ENCODE assay signal across 8 cellular contexts in the genomic region with DNA sequence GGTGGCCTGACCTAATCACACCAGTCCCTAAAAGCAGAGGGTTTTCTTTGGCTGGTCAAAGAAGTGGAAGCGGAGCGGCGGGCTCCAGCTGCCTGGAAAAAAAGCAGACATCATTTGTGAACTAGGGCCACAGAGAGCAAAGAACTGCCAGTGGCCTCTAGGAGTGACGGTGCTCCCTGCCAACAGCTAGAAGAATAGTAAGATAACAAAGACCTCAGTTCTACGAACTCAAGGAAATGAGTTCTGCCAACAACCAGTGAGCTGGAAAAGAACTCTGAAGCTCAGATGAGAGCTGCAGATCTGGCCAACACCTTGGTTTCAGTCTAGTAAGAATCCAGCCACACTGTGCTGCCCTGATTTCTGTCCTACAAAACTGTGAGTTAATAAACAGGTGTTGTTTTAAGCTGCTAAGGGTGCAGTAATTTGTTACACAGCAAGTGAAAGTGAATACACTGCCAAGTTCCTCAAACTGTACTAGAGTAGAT.
DNase-seq lines count a peak whose midpoint lies in the region; ATAC-seq and FAIRE-seq lines count a peak whose summit lies in the region.

No MANE protein-coding gene starts in this region.

- DNase-seq in activated T-cell treated with anti-CD3 and anti-CD28 coated beads, Interleukin-2, amount 50 U/mL, for 72 hours = no peak
- no peak for DNase-seq in activated T-cell treated with anti-CD3 and anti-CD28 coated beads, Interleukin-2, amount 50 U/mL, for 1 hour
- no peak for DNase-seq in activated naive CD8-positive, alpha-beta T cell treated with anti-CD3 and anti-CD28 coated beads, Interleukin-2, amount 50 U/mL, for 24 hours
- peak; percentile 42 for DNase-seq in mucosa of gallbladder (ENCODE audit: low spot score)
- no peak for DNase-seq in NCI-H2081 (lab: John Stamatoyannopoulos, UW)
- DNase-seq in RCC 7860 (ENCODE audit: low spot score) = no peak
- DNase-seq in activated CD8-positive, alpha-beta memory T cell treated with anti-CD3 and anti-CD28 coated beads, Interleukin-2, amount 50 U/mL, for 4 hours = no peak

- FAIRE-seq in RCC 7860 (lab: Jason Lieb, UNC) = no peak

- H3K36me3 Mint-ChIP-seq in activated T-cell treated with anti-CD3 and anti-CD28 coated beads, Interleukin-2, amount 50 U/mL, for 72 hours (ENCODE audit: insufficient read depth in 2 of 2) = peaks cover 0 to 8% of the 10 kb centered on the region in 2 donors
- peaks cover 2% of the 10 kb centered on the region for H3K36me3 Mint-ChIP-seq in activated naive CD8-positive, alpha-beta T cell treated with anti-CD3 and anti-CD28 coated beads, Interleukin-2, amount 50 U/mL, for 24 hours (ENCODE audit: low read depth)

- ATAC-seq in activated T-cell treated with anti-CD3 and anti-CD28 coated beads, Interleukin-2, amount 50 U/mL, for 72 hours (replicated peaks in 1 of 2) = no peak
- peak; percentile 84 for ATAC-seq in HG03108 (IDR thresholded peaks at IDR 0.05; ENCODE audit: unreplicated experiment)
- ATAC-seq in activated naive CD8-positive, alpha-beta T cell treated with anti-CD3 and anti-CD28 coated beads, Interleukin-2, amount 50 U/mL, for 24 hours = peak; percentile 34

- H3K27ac Mint-ChIP-seq in activated T-cell treated with anti-CD3 and anti-CD28 coated beads, Interleukin-2, amount 50 U/mL, for 72 hours = peak overlapping the region; percentile 62
- H3K27ac Mint-ChIP-seq in activated naive CD8-positive, alpha-beta T cell treated with anti-CD3 and anti-CD28 coated beads, Interleukin-2, amount 50 U/mL, for 24 hours = peak overlapping the region; percentile 32

- H3K4me3 Mint-ChIP-seq in activated T-cell treated with anti-CD3 and anti-CD28 coated beads, Interleukin-2, amount 50 U/mL, for 72 hours = peak overlapping the region; percentile 41 to 75
- H3K4me3 Mint-ChIP-seq in activated naive CD8-positive, alpha-beta T cell treated with anti-CD3 and anti-CD28 coated beads, Interleukin-2, amount 50 U/mL, for 24 hours = no peak overlapping the region

- H3K27me3 Mint-ChIP-seq in activated T-cell treated with anti-CD3 and anti-CD28 coated beads, Interleukin-2, amount 50 U/mL, for 72 hours (ENCODE audit: low read depth) = no peaks in the 10 kb centered on the region
- no peaks in the 10 kb centered on the region for H3K27me3 Mint-ChIP-seq in activated naive CD8-positive, alpha-beta T cell treated with anti-CD3 and anti-CD28 coated beads, Interleukin-2, amount 50 U/mL, for 24 hours

- peaks cover 1 to 5% of the 10 kb centered on the region in 2 donors for H3K9me3 Mint-ChIP-seq in activated T-cell treated with anti-CD3 and anti-CD28 coated beads, Interleukin-2, amount 50 U/mL, for 72 hours
- no peaks in the 10 kb centered on the region for H3K9me3 Mint-ChIP-seq in activated naive CD8-positive, alpha-beta T cell treated with anti-CD3 and anti-CD28 coated beads, Interleukin-2, amount 50 U/mL, for 24 hours

- H3K4me1 Mint-ChIP-seq in activated T-cell treated with anti-CD3 and anti-CD28 coated beads, Interleukin-2, amount 50 U/mL, for 72 hours (ENCODE audit: low read depth) = peaks cover 81% of the 10 kb centered on the region
- H3K4me1 Mint-ChIP-seq in activated naive CD8-positive, alpha-beta T cell treated with anti-CD3 and anti-CD28 coated beads, Interleukin-2, amount 50 U/mL, for 24 hours = peaks cover 77% of the 10 kb centered on the region

Comparison
In these comparisons a context has a peak if more than half of its experiments do, and no peak if none do; other contexts are left out.
1. ATAC-seq: peak in HG03108 (single experiment) and activated naive CD8-positive, alpha-beta T cell treated with anti-CD3 and anti-CD28 coated beads, Interleukin-2, amount 50 U/mL, for 24 hours (single experiment); none in activated T-cell treated with anti-CD3 and anti-CD28 coated beads, Interleukin-2, amount 50 U/mL, for 72 hours (0 of 2).